Comparison of ENCODE assay signal across 1 cellular context in the genomic region with DNA sequence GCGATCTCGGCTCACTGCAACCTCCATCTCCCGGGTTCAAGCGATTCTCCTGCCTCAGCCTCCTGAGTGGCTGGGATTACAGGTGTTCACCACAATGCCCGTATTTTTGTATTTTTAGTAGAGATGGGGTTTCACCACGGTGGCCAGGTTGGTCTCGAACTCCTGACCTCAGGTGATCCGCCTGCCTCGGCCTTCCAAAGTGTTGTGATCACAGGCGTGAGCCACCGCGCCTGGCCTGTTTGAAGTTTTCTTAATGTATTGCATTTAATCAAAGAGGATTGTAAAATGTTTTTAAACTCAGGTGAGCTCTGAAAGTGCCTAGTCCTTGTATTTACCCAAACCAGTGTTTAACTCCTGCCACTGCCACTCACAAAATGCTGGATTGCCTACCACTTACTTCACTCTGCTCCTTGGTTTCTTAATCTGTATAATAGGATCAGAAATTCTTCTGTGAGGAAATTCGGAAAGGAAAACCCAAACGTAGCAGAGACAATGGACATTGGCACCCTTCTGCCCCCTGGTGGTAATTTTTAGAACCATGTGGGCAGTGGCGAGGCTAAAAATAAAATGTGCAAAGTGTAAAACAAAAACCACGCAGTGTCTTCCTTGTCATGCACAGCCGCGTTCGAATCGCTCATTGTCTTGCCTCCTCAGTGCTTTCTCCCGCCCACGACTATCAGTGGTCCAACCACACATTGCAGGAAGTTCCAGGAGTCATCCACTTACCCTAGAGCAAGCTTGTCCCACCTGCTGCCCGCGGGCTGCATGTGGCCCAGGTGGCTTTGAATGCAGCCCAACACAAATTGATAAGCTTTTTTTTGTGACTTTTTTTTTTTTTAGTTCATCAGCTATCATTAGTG.
TF ChIP-seq lines count a peak whose summit lies in the region.

No MANE protein-coding gene starts in this region.

TF ChIP-seq in K562, 482 proteins besides CTCF, POLR2A, EP300 and RAD21 (continued from another document and continues in another):
- TF ChIP-seq, protein P1, sequence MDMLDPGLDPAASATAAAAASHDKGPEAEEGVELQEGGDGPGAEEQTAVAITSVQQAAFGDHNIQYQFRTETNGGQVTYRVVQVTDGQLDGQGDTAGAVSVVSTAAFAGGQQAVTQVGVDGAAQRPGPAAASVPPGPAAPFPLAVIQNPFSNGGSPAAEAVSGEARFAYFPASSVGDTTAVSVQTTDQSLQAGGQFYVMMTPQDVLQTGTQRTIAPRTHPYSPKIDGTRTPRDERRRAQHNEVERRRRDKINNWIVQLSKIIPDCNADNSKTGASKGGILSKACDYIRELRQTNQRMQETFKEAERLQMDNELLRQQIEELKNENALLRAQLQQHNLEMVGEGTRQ (CRISPR knock-in tag; IDR thresholded peaks at IDR 0.05) = no peak
- TF ChIP-seq MEF2D (tag; conservative IDR thresholded peaks at IDR 0.05; ENCODE audit: low read depth) (peak; percentile 66), MYNN (IDR thresholded peaks at IDR 0.05) (no peak), MYNN (CRISPR knock-in tag; IDR thresholded peaks at IDR 0.05) (no peak), SMAD4 (CRISPR knock-in tag; conservative IDR thresholded peaks at IDR 0.05) (0 out of 2 replicates have a peak, but pooled peaks have one; percentile 20), OTX1 (CRISPR knock-in tag; IDR thresholded peaks at IDR 0.05) (no peak), SMARCC2 (IDR thresholded peaks at IDR 0.05; ENCODE audit: low read depth) (no peak), TRIM24 (IDR thresholded peaks at IDR 0.05) (no peak), RFX1 (IDR thresholded peaks at IDR 0.05) (no peak), TEAD2 (tag; IDR thresholded peaks at IDR 0.05) (no peak), SRSF1 (IDR thresholded peaks at IDR 0.05; ENCODE audit: low read depth, low read length) (no peak), SUPT5H (IDR thresholded peaks at IDR 0.05) (no peak), SP1 (CRISPR knock-in tag; IDR thresholded peaks at IDR 0.05) (peak; percentile 65; the same call in 1 of the 2 replicates), SAFB (IDR thresholded peaks at IDR 0.05; ENCODE audit: borderline replicate concordance, low read depth, low read length) (no peak), PYGO2 (tag; IDR thresholded peaks at IDR 0.05) (no peak), ZNF785 (CRISPR knock-in tag; IDR thresholded peaks at IDR 0.05) (no peak), ETV6 (IDR thresholded peaks at IDR 0.05; ENCODE audit: borderline replicate concordance in 1 of 2, low read depth in 2 of 2, low read length in 1 of 2) (no peak), ETV6 (CRISPR knock-in tag; IDR thresholded peaks at IDR 0.05; ENCODE audit: borderline replicate concordance) (no peak), MAFG (tag; conservative IDR thresholded peaks at IDR 0.05) (no peak), ZNF436 (CRISPR knock-in tag; IDR thresholded peaks at IDR 0.05) (no peak), ZNF699 (CRISPR knock-in tag; IDR thresholded peaks at IDR 0.05; ENCODE audit: insufficient replicate concordance) (no peak), CCAR2 (IDR thresholded peaks at IDR 0.05; ENCODE audit: low read depth, low read length) (no peak), RBM17 (IDR thresholded peaks at IDR 0.05; ENCODE audit: borderline replicate concordance, low read depth, low read length) (no peak)
- TF ChIP-seq, protein P2, sequence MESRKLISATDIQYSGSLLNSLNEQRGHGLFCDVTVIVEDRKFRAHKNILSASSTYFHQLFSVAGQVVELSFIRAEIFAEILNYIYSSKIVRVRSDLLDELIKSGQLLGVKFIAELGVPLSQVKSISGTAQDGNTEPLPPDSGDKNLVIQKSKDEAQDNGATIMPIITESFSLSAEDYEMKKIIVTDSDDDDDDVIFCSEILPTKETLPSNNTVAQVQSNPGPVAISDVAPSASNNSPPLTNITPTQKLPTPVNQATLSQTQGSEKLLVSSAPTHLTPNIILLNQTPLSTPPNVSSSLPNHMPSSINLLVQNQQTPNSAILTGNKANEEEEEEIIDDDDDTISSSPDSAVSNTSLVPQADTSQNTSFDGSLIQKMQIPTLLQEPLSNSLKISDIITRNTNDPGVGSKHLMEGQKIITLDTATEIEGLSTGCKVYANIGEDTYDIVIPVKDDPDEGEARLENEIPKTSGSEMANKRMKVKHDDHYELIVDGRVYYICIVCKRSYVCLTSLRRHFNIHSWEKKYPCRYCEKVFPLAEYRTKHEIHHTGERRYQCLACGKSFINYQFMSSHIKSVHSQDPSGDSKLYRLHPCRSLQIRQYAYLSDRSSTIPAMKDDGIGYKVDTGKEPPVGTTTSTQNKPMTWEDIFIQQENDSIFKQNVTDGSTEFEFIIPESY (CRISPR knock-in tag; IDR thresholded peaks at IDR 0.05) = no peak
- TF ChIP-seq, protein P3, sequence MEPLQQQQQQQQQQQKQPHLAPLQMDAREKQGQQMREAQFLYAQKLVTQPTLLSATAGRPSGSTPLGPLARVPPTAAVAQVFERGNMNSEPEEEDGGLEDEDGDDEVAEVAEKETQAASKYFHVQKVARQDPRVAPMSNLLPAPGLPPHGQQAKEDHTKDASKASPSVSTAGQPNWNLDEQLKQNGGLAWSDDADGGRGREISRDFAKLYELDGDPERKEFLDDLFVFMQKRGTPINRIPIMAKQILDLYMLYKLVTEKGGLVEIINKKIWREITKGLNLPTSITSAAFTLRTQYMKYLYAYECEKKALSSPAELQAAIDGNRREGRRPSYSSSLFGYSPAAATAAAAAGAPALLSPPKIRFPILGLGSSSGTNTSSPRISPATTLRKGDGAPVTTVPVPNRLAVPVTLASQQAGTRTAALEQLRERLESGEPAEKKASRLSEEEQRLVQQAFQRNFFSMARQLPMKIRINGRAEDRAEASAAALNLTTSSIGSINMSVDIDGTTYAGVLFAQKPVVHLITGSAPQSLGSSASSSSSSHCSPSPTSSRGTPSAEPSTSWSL (CRISPR knock-in tag; IDR thresholded peaks at IDR 0.05; ENCODE audit: borderline replicate concordance) = no peak
- TF ChIP-seq, protein P4, sequence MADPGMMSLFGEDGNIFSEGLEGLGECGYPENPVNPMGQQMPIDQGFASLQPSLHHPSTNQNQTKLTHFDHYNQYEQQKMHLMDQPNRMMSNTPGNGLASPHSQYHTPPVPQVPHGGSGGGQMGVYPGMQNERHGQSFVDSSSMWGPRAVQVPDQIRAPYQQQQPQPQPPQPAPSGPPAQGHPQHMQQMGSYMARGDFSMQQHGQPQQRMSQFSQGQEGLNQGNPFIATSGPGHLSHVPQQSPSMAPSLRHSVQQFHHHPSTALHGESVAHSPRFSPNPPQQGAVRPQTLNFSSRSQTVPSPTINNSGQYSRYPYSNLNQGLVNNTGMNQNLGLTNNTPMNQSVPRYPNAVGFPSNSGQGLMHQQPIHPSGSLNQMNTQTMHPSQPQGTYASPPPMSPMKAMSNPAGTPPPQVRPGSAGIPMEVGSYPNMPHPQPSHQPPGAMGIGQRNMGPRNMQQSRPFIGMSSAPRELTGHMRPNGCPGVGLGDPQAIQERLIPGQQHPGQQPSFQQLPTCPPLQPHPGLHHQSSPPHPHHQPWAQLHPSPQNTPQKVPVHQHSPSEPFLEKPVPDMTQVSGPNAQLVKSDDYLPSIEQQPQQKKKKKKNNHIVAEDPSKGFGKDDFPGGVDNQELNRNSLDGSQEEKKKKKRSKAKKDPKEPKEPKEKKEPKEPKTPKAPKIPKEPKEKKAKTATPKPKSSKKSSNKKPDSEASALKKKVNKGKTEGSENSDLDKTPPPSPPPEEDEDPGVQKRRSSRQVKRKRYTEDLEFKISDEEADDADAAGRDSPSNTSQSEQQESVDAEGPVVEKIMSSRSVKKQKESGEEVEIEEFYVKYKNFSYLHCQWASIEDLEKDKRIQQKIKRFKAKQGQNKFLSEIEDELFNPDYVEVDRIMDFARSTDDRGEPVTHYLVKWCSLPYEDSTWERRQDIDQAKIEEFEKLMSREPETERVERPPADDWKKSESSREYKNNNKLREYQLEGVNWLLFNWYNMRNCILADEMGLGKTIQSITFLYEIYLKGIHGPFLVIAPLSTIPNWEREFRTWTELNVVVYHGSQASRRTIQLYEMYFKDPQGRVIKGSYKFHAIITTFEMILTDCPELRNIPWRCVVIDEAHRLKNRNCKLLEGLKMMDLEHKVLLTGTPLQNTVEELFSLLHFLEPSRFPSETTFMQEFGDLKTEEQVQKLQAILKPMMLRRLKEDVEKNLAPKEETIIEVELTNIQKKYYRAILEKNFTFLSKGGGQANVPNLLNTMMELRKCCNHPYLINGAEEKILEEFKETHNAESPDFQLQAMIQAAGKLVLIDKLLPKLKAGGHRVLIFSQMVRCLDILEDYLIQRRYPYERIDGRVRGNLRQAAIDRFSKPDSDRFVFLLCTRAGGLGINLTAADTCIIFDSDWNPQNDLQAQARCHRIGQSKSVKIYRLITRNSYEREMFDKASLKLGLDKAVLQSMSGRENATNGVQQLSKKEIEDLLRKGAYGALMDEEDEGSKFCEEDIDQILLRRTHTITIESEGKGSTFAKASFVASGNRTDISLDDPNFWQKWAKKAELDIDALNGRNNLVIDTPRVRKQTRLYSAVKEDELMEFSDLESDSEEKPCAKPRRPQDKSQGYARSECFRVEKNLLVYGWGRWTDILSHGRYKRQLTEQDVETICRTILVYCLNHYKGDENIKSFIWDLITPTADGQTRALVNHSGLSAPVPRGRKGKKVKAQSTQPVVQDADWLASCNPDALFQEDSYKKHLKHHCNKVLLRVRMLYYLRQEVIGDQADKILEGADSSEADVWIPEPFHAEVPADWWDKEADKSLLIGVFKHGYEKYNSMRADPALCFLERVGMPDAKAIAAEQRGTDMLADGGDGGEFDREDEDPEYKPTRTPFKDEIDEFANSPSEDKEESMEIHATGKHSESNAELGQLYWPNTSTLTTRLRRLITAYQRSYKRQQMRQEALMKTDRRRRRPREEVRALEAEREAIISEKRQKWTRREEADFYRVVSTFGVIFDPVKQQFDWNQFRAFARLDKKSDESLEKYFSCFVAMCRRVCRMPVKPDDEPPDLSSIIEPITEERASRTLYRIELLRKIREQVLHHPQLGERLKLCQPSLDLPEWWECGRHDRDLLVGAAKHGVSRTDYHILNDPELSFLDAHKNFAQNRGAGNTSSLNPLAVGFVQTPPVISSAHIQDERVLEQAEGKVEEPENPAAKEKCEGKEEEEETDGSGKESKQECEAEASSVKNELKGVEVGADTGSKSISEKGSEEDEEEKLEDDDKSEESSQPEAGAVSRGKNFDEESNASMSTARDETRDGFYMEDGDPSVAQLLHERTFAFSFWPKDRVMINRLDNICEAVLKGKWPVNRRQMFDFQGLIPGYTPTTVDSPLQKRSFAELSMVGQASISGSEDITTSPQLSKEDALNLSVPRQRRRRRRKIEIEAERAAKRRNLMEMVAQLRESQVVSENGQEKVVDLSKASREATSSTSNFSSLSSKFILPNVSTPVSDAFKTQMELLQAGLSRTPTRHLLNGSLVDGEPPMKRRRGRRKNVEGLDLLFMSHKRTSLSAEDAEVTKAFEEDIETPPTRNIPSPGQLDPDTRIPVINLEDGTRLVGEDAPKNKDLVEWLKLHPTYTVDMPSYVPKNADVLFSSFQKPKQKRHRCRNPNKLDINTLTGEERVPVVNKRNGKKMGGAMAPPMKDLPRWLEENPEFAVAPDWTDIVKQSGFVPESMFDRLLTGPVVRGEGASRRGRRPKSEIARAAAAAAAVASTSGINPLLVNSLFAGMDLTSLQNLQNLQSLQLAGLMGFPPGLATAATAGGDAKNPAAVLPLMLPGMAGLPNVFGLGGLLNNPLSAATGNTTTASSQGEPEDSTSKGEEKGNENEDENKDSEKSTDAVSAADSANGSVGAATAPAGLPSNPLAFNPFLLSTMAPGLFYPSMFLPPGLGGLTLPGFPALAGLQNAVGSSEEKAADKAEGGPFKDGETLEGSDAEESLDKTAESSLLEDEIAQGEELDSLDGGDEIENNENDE (IDR thresholded peaks at IDR 0.05; ENCODE audit: low read depth, low read length) = no peak
- TF ChIP-seq, protein P5, sequence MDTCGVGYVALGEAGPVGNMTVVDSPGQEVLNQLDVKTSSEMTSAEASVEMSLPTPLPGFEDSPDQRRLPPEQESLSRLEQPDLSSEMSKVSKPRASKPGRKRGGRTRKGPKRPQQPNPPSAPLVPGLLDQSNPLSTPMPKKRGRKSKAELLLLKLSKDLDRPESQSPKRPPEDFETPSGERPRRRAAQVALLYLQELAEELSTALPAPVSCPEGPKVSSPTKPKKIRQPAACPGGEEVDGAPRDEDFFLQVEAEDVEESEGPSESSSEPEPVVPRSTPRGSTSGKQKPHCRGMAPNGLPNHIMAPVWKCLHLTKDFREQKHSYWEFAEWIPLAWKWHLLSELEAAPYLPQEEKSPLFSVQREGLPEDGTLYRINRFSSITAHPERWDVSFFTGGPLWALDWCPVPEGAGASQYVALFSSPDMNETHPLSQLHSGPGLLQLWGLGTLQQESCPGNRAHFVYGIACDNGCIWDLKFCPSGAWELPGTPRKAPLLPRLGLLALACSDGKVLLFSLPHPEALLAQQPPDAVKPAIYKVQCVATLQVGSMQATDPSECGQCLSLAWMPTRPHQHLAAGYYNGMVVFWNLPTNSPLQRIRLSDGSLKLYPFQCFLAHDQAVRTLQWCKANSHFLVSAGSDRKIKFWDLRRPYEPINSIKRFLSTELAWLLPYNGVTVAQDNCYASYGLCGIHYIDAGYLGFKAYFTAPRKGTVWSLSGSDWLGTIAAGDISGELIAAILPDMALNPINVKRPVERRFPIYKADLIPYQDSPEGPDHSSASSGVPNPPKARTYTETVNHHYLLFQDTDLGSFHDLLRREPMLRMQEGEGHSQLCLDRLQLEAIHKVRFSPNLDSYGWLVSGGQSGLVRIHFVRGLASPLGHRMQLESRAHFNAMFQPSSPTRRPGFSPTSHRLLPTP (IDR thresholded peaks at IDR 0.05; ENCODE audit: borderline replicate concordance, extremely low read depth, insufficient read length) = no peak
- TF ChIP-seq, protein P6, sequence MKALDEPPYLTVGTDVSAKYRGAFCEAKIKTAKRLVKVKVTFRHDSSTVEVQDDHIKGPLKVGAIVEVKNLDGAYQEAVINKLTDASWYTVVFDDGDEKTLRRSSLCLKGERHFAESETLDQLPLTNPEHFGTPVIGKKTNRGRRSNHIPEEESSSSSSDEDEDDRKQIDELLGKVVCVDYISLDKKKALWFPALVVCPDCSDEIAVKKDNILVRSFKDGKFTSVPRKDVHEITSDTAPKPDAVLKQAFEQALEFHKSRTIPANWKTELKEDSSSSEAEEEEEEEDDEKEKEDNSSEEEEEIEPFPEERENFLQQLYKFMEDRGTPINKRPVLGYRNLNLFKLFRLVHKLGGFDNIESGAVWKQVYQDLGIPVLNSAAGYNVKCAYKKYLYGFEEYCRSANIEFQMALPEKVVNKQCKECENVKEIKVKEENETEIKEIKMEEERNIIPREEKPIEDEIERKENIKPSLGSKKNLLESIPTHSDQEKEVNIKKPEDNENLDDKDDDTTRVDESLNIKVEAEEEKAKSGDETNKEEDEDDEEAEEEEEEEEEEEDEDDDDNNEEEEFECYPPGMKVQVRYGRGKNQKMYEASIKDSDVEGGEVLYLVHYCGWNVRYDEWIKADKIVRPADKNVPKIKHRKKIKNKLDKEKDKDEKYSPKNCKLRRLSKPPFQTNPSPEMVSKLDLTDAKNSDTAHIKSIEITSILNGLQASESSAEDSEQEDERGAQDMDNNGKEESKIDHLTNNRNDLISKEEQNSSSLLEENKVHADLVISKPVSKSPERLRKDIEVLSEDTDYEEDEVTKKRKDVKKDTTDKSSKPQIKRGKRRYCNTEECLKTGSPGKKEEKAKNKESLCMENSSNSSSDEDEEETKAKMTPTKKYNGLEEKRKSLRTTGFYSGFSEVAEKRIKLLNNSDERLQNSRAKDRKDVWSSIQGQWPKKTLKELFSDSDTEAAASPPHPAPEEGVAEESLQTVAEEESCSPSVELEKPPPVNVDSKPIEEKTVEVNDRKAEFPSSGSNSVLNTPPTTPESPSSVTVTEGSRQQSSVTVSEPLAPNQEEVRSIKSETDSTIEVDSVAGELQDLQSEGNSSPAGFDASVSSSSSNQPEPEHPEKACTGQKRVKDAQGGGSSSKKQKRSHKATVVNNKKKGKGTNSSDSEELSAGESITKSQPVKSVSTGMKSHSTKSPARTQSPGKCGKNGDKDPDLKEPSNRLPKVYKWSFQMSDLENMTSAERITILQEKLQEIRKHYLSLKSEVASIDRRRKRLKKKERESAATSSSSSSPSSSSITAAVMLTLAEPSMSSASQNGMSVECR (CRISPR knock-in tag; IDR thresholded peaks at IDR 0.05) = no peak
